In genomic region chr18:70295633-70296188, GRCh38 we compare ENCODE assay signal across 1 cellular context.
TF ChIP-seq lines count a peak whose summit lies in the region.

No MANE protein-coding gene starts in this region.

TF ChIP-seq in IMR-90, 13 proteins besides CTCF, POLR2A, EP300 and RAD21:
- no peak for TF ChIP-seq MXI1 (IDR thresholded peaks at IDR 0.05; ENCODE audit: borderline replicate concordance, low read depth, low read length)
- TF ChIP-seq MAFK (IDR thresholded peaks at IDR 0.05; ENCODE audit: low read depth, low read length): no peak
- no peak for TF ChIP-seq RCOR1 (IDR thresholded peaks at IDR 0.05; ENCODE audit: insufficient replicate concordance, low read length)
- no peak for TF ChIP-seq NFE2L2 (IDR thresholded peaks at IDR 0.05; ENCODE audit: low read depth, low read length)
